ENCODE assay signal across 30 cellular contexts in the genomic region with DNA sequence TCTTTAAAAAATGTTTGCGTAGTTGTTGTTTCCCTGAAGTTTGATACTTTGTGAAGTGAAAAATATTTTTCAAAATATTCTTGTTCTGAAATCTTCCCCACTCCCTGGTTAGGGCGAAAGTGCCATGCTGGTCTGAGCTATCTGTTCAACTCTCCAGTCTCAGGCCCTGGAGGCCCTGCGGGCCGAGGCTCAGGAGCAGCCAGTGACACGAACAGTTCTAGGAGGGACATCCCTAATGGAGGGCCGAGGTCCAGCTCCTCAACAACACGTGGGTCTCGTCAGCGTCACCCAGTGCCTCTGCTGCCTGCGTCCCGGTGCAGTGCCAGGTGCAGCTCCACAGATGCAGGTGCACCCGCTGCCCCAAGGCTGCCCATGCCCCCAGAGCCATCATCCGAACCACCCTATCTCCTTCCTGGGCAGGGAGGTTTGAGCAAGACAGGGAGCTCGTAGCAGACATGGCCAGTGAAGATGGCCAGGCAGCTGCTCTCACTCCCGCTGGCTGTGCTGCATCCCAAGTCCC.
"Had no signal": no experiment of that assay in that cellular context is flagged by ENCODE, and none has a peak within 500 bp of the region (broad histone marks: within the 10 kb centered on the region; RNA-seq: fewer than 3 reads in every experiment).

No MANE protein-coding gene starts in this region.

- H3K4me1 Mint-ChIP-seq: activated B cell treated with CpG ODN at 0.5 μM for 24 hours; activated T-helper 17 cell treated with anti-CD3 and anti-CD28 coated beads, Interleukin-2, amount 50 U/mL, for 72 hours had no signal

- H3K4me1 ChIP-seq: adrenal gland, body of pancreas had no signal

- H3K36me3 Mint-ChIP-seq: activated naive CD4-positive, alpha-beta T cell treated with anti-CD3 and anti-CD28 coated beads, Interleukin-2, amount 50 U/mL, for 24 hours; activated naive CD8-positive, alpha-beta T cell treated with anti-CD3 and anti-CD28 coated beads for 36 hours had no signal

- H3K4me3 Mint-ChIP-seq: activated B cell treated with CpG ODN at 0.5 μM for 24 hours; activated CD8-positive, alpha-beta T cell treated with anti-CD3 and anti-CD28 coated beads for 36 hours; activated naive CD4-positive, alpha-beta T cell treated with anti-CD3 and anti-CD28 coated beads for 36 hours; activated naive CD4-positive, alpha-beta T cell treated with anti-CD3 and anti-CD28 coated beads, Interleukin-2, amount 50 U/mL, for 24 hours; activated naive CD8-positive, alpha-beta T cell treated with anti-CD3 and anti-CD28 coated beads for 36 hours; activated naive CD8-positive, alpha-beta T cell treated with anti-CD3 and anti-CD28 coated beads, Interleukin-2, amount 50 U/mL, for 24 hours; activated T-cell treated with anti-CD3 and anti-CD28 coated beads, Interleukin-2, amount 50 U/mL, for 4 hours; activated T-helper 17 cell treated with anti-CD3 and anti-CD28 coated beads, Interleukin-2, amount 50 U/mL, for 72 hours; T-helper 17 cell; T-helper 2 cell treated with Interferon-gamma antibody and Interleukin-4, amounts not matched to agents 5 μg/mL and 100 μg/mL, for 36 hours had no signal

- H3K27me3 ChIP-seq: adrenal gland, body of pancreas had no signal

- H3K36me3 ChIP-seq: adrenal gland, WERI-Rb-1 had no signal

- H3K27ac ChIP-seq: adrenal gland, body of pancreas, epithelial cell of prostate, WERI-Rb-1 had no signal

- H3K9me3 ChIP-seq: adrenal gland, body of pancreas had no signal

- H3K27me3 Mint-ChIP-seq: activated B cell treated with CpG ODN at 0.5 μM for 24 hours; activated CD8-positive, alpha-beta T cell treated with anti-CD3 and anti-CD28 coated beads for 36 hours; activated naive CD4-positive, alpha-beta T cell treated with anti-CD3 and anti-CD28 coated beads, Interleukin-2, amount 50 U/mL, for 24 hours; activated naive CD8-positive, alpha-beta T cell treated with anti-CD3 and anti-CD28 coated beads for 36 hours; activated naive CD8-positive, alpha-beta T cell treated with anti-CD3 and anti-CD28 coated beads, Interleukin-2, amount 50 U/mL, for 24 hours; activated T-helper 17 cell treated with anti-CD3 and anti-CD28 coated beads, Interleukin-2, amount 50 U/mL, for 72 hours; T-helper 17 cell had no signal

- H3K9me3 Mint-ChIP-seq: activated B cell treated with CpG ODN at 0.5 μM for 24 hours; activated CD8-positive, alpha-beta T cell treated with anti-CD3 and anti-CD28 coated beads for 36 hours; activated naive CD4-positive, alpha-beta T cell treated with anti-CD3 and anti-CD28 coated beads for 36 hours; activated naive CD4-positive, alpha-beta T cell treated with anti-CD3 and anti-CD28 coated beads, Interleukin-2, amount 50 U/mL, for 24 hours; activated naive CD8-positive, alpha-beta T cell treated with anti-CD3 and anti-CD28 coated beads for 36 hours; activated naive CD8-positive, alpha-beta T cell treated with anti-CD3 and anti-CD28 coated beads, Interleukin-2, amount 50 U/mL, for 24 hours; activated T-cell treated with anti-CD3 and anti-CD28 coated beads, Interleukin-2, amount 50 U/mL, for 4 hours; activated T-helper 17 cell treated with anti-CD3 and anti-CD28 coated beads, Interleukin-2, amount 50 U/mL, for 72 hours; T-helper 2 cell treated with Interferon-gamma antibody and Interleukin-4, amounts not matched to agents 5 μg/mL and 100 μg/mL, for 36 hours had no signal

- ATAC-seq: activated CD4-positive, CD25-positive, alpha-beta regulatory T cell treated with anti-CD3 and anti-CD28 coated beads, Interleukin-2, amount 50 U/mL, for 24 hours; activated CD8-positive, alpha-beta T cell treated with anti-CD3 and anti-CD28 coated beads for 36 hours; activated naive CD8-positive, alpha-beta T cell treated with anti-CD3 and anti-CD28 coated beads, Interleukin-2, amount 50 U/mL, for 24 hours; activated T-cell treated with anti-CD3 and anti-CD28 coated beads, Interleukin-2, amount 50 U/mL, for 4 hours; activated T-helper 17 cell treated with anti-CD3 and anti-CD28 coated beads, Interleukin-2, amount 50 U/mL, for 72 hours; body of pancreas; T-helper 17 cell had no signal

- DNase-seq: activated B cell treated with CpG ODN at 0.5 μM for 24 hours; activated CD4-positive, alpha-beta T cell treated with anti-CD3 and anti-CD28 coated beads for 48 hours; activated CD4-positive, alpha-beta T cell treated with anti-CD3 and anti-CD28 coated beads, Interleukin-2, amount 50 U/mL, for 1 hour; activated CD4-positive, alpha-beta T cell treated with anti-CD3 and anti-CD28 coated beads, Interleukin-2, amount 50 U/mL, for 48 hours; activated CD8-positive, alpha-beta memory T cell treated with anti-CD3 and anti-CD28 coated beads for 24 hours; activated CD8-positive, alpha-beta T cell treated with anti-CD3 and anti-CD28 coated beads for 36 hours; activated effector memory CD4-positive, alpha-beta T cell treated with Interleukin-2 at 50 U/mL for 16 hours; activated naive CD4-positive, alpha-beta T cell treated with anti-CD3 and anti-CD28 coated beads for 36 hours; activated naive CD8-positive, alpha-beta T cell treated with anti-CD3 and anti-CD28 coated beads for 36 hours; activated naive CD8-positive, alpha-beta T cell treated with anti-CD3 and anti-CD28 coated beads, Interleukin-2, amount 50 U/mL, for 24 hours; activated T-cell treated with anti-CD3 and anti-CD28 coated beads, Interleukin-2, amount 50 U/mL, for 4 hours; adrenal gland; amygdala; aorta; body of pancreas; caudate nucleus; cortex of kidney; dermis blood vessel endothelial cell; effector CD8-positive, alpha-beta T cell; foreskin fibroblast; head of caudate nucleus; T-helper 1 cell; T-helper 17 cell; T1000; WERI-Rb-1 had no signal

- H3K4me3 ChIP-seq: adrenal gland, body of pancreas had no signal

- H3K27ac Mint-ChIP-seq: activated B cell treated with CpG ODN at 0.5 μM for 24 hours; activated CD8-positive, alpha-beta T cell treated with anti-CD3 and anti-CD28 coated beads for 36 hours; activated naive CD4-positive, alpha-beta T cell treated with anti-CD3 and anti-CD28 coated beads for 36 hours; activated naive CD4-positive, alpha-beta T cell treated with anti-CD3 and anti-CD28 coated beads, Interleukin-2, amount 50 U/mL, for 24 hours; activated naive CD8-positive, alpha-beta T cell treated with anti-CD3 and anti-CD28 coated beads for 36 hours; activated naive CD8-positive, alpha-beta T cell treated with anti-CD3 and anti-CD28 coated beads, Interleukin-2, amount 50 U/mL, for 24 hours; activated T-helper 17 cell treated with anti-CD3 and anti-CD28 coated beads, Interleukin-2, amount 50 U/mL, for 72 hours; T-helper 17 cell; T-helper 2 cell treated with Interferon-gamma antibody and Interleukin-4, amounts not matched to agents 5 μg/mL and 100 μg/mL, for 36 hours had no signal
